ENCODE assay signal across 27 cellular contexts in genomic region chr1:230097370-230097769, GRCh38.
"Had no signal": no experiment of that assay in that cellular context is flagged by ENCODE, and none has a peak within 500 bp of the region (broad histone marks: within the 10 kb centered on the region; RNA-seq: fewer than 3 reads in every experiment).

No MANE protein-coding gene starts in this region.

- H3K4me3 ChIP-seq: stomach, suprapubic skin, testis, thoracic aorta, thyroid gland, tibial artery, tibial nerve, transverse colon, upper lobe of left lung, upper lobe of right lung, uterus, vagina had no signal

- ATAC-seq: stimulated activated effector memory CD8-positive, alpha-beta T cell treated with anti-CD3 and anti-CD28 coated beads, Interleukin-12 subunit alpha, Interleukin-12 subunit beta, amount 100 ng/mL, for 72 hours; stimulated activated memory B cell treated with anti-CD40 and anti-IgM and Interleukin-4, amounts not matched to agents 10 μg/mL and 1 μg/mL and 100 μg/mL, for 72 hours; stimulated activated naive B cell treated with anti-CD40 and anti-IgM and Interleukin-4, amounts not matched to agents 10 μg/mL and 1 μg/mL and 100 μg/mL, for 72 hours; stimulated activated naive CD8-positive, alpha-beta T cell treated with anti-CD3 and anti-CD28 coated beads, Interleukin-15, amount 100 ng/mL, for 72 hours; stimulated activated naive CD8-positive, alpha-beta T cell treated with anti-CD3 and anti-CD28 coated beads, Interleukin-15, Interleukin-2, amounts not matched to agents 100 U/mL and 50 U/mL, for 24 hours; upper lobe of right lung had no signal

- H3K27me3 ChIP-seq: stomach, suprapubic skin, testis, thyroid gland, tibial artery, tibial nerve, transverse colon, upper lobe of left lung, upper lobe of right lung, uterus, vagina had no signal

- H3K9me3 ChIP-seq: stomach, suprapubic skin, testis, thoracic aorta, thyroid gland, tibial artery, tibial nerve, transverse colon, upper lobe of left lung, upper lobe of right lung, uterus, vagina had no signal

- FAIRE-seq: urothelium cell line had no signal

- H3K27ac ChIP-seq: stomach, suprapubic skin, testis, thoracic aorta, thyroid gland, tibial artery, transverse colon, upper lobe of left lung, upper lobe of right lung, uterus, vagina had no signal

- DNase-seq: stimulated activated CD4-positive, alpha-beta T cell treated with anti-CD3 and anti-CD28 coated beads, Interleukin-2, amount 100 ng/mL, for 48 hours; stimulated activated CD4-positive, alpha-beta T cell treated with anti-CD3 and anti-CD28 coated beads, Interleukin-4, amount 100 ng/mL, for 1 hour; stimulated activated CD4-positive, alpha-beta T cell treated with anti-CD3 and anti-CD28 coated beads, Interleukin-4, amount 100 ng/mL, for 24 hours; stimulated activated CD4-positive, alpha-beta T cell treated with anti-CD3 and anti-CD28 coated beads, Interleukin-4, amount 100 ng/mL, for 4 hours; stimulated activated CD8-positive, alpha-beta memory T cell treated with anti-CD3 and anti-CD28 coated beads, Interleukin-4, amount 100 ng/mL, for 48 hours; stimulated activated naive B cell treated with anti-CD40 and anti-IgM and Interleukin-4, amounts not matched to agents 10 μg/mL and 1 μg/mL and 100 μg/mL, for 72 hours; stimulated activated naive CD4-positive, alpha-beta T cell; stimulated activated naive CD4-positive, alpha-beta T cell treated with Interleukin-2 at 50 U/mL for 16 hours; stimulated activated naive CD8-positive, alpha-beta T cell treated with anti-CD3 and anti-CD28 coated beads, Interleukin-15, amount 100 ng/mL, for 72 hours; stimulated activated naive CD8-positive, alpha-beta T cell treated with anti-CD3 and anti-CD28 coated beads, Interleukin-15, Interleukin-2, amounts not matched to agents 100 U/mL and 50 U/mL, for 24 hours; stomach; substantia nigra; testis; thyroid gland; tibial artery; transverse colon; trophoblast cell; upper lobe of left lung; upper lobe of right lung; uterus had no signal

- H3K4me1 ChIP-seq: suprapubic skin, vagina had no signal

- H3K36me3 ChIP-seq: stomach, suprapubic skin, thoracic aorta, thyroid gland, tibial artery, transverse colon, upper lobe of left lung, upper lobe of right lung, uterus, vagina had no signal
